Comparison of ENCODE assay signal across 21 cellular contexts in the genomic region with DNA sequence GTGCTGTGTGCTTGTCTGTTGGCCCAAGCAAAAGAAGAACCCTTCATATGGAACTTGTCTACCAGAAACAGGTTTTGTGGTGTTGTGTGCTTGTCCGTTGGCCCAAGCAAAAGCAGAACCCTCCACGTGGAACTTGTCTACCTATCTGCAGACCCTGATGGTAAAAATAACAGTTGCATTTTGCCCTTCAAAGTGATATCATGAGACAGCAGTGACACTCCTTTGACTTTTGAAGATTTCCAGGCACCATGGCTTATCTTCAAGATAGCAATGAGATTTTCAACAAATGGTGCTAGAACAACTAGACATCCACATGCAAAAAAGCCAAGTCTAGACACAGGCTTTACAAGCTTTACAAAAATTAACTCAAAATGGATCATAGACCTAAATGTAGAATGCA.
"Had no signal": no experiment of that assay in that cellular context is flagged by ENCODE, and none has a peak within 500 bp of the region (broad histone marks: within the 10 kb centered on the region; RNA-seq: fewer than 3 reads in every experiment).

No MANE protein-coding gene starts in this region.

- ATAC-seq: activated CD4-positive, alpha-beta T cell treated with anti-CD3 and anti-CD28 coated beads for 36 hours; activated CD8-positive, alpha-beta memory T cell treated with anti-CD3 and anti-CD28 coated beads, Interleukin-2, amount 10 ng/mL, durations not matched to agents 7 days and 5 days; foreskin keratinocyte; left lung; sciatic nerve; stimulated activated memory B cell treated with anti-CD40 and anti-IgM and Interleukin-4, amounts not matched to agents 10 μg/mL and 1 μg/mL and 100 μg/mL, for 72 hours; T-cell had no signal

- H3K27ac ChIP-seq: coronary artery, foreskin keratinocyte, left lung, stomach, suprapubic skin, tibial nerve had no signal

- H3K4me3 ChIP-seq: coronary artery, left lung, stomach, suprapubic skin, tibial nerve had no signal

- H3K9me3 ChIP-seq: left lung, stomach, suprapubic skin, tibial nerve had no signal

- H3K27me3 ChIP-seq: foreskin keratinocyte, left lung, stomach, suprapubic skin, tibial nerve had no signal

- DNase-seq: activated B cell treated with CpG ODN at 0.5 μM for 24 hours; activated CD4-positive, alpha-beta T cell treated with anti-CD3 and anti-CD28 coated beads for 36 hours; activated CD4-positive, alpha-beta T cell treated with anti-CD3 and anti-CD28 coated beads, Interleukin-2, amount 50 U/mL, for 48 hours; activated CD8-positive, alpha-beta memory T cell treated with anti-CD3 and anti-CD28 coated beads, Interleukin-2, amount 10 ng/mL, durations not matched to agents 7 days and 5 days; activated effector memory CD4-positive, alpha-beta T cell treated with anti-CD3 and anti-CD28 coated beads, Interleukin-2, amount 50 U/mL, for 16 hours; activated naive CD4-positive, alpha-beta T cell treated with anti-CD3 and anti-CD28 coated beads, Interleukin-2, amount 10 ng/mL, durations not matched to agents 7 days and 5 days; activated T-cell treated with anti-CD3 and anti-CD28 coated beads for 4 hours; amygdala; cerebellar nuclear complex; foreskin keratinocyte; left lung; occipital lobe; small intestine; stimulated activated CD4-positive, alpha-beta T cell treated with anti-CD3 and anti-CD28 coated beads, Interleukin-15, amount 100 ng/mL, for 24 hours; stomach; T-cell had no signal
